Comparison of ENCODE assay signal across 8 cellular contexts in the genomic region with DNA sequence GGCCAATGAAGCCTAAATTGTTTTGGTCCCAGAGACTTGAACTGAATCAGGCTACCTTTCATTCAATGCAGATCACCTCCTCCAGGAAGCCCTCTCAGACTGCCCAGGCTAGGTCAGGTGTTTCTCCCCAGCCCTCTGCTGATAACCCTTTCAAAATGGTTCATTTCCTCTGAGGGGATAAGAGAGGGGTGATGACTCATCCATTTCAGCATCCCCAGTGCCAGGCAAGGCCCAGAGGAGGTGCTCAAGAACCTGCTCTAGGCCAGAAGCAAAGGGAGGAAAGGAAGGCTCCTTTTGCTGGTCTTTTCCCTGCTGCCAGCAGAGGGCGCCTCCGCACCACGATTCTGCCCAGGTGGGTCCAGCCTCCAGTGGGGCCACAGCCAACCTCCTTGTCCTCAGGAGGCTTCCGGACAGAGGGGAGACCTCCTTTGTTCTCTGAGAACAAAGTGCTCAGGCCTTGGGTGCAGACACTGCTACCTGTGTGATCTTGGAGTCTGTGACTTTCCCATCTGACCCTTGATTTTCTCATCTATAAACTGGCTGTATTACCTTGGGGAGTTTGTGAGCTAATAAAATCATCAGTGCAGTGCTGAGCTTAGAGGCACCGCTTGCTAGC. TPM values are rescaled to one million over a fixed set of nuclear protein-coding genes. Genes with fewer than 3 reads are reported as not detected.
DNase-seq lines count a peak whose midpoint lies in the region; ATAC-seq and TF ChIP-seq lines count a peak whose summit lies in the region.

No MANE protein-coding gene starts in this region.

- POLR2A ChIA-PET in CD4-positive, alpha-beta memory T cell (lab: Charles Lee; ENCODE audit: partially characterized antibody) = interaction anchor here (0.6 kb wide), 1 partner anchor 476 kb away, joined by 3 read pairs; no protein-coding TSS in a partner anchor
- POLR2A ChIA-PET in PC-9 (lab: Charles Lee; ENCODE audit: unreplicated experiment) = no interaction called here

- no peak overlapping the region for H3K27ac Mint-ChIP-seq in CD4-positive, alpha-beta memory T cell
- H3K27ac Mint-ChIP-seq in activated T-cell treated with anti-CD3 and anti-CD28 coated beads, Interleukin-2, amount 50 U/mL, for 24 hours = no peak overlapping the region
- peak overlapping the region; percentile 38 for H3K27ac Mint-ChIP-seq in neural progenitor cell

- H3K36me3 ChIP-seq in CD4-positive, alpha-beta memory T cell (ENCODE audit: insufficient read depth, low read length) = no peaks in the 10 kb centered on the region
- H3K36me3 ChIP-seq in PC-9 (ENCODE audit: low read depth) = no peaks in the 10 kb centered on the region
- H3K36me3 ChIP-seq in fibroblast of lung (ENCODE audit: control insufficient read depth, insufficient read depth, low read length) = no peaks in the 10 kb centered on the region
- H3K36me3 ChIP-seq in neural progenitor cell = no peaks in the 10 kb centered on the region

- no peaks in the 10 kb centered on the region for H3K4me1 ChIP-seq in CD4-positive, alpha-beta memory T cell (ENCODE audit: insufficient read depth, low read length)
- peaks cover 7% of the 10 kb centered on the region; the same call in 1 of the 2 replicates for H3K4me1 ChIP-seq in PC-9 (replicated peaks; ENCODE audit: insufficient read depth)
- H3K4me1 ChIP-seq in fibroblast of lung (ENCODE audit: control insufficient read depth, extremely low read depth, insufficient read depth, low read length) = no peaks in the 10 kb centered on the region
- no peaks in the 10 kb centered on the region for H3K4me1 ChIP-seq in neural progenitor cell

- H3K4me1 Mint-ChIP-seq in CD4-positive, alpha-beta memory T cell = peaks cover 0 to 3% (median 0%) of the 10 kb centered on the region in 4 donors
- H3K4me1 Mint-ChIP-seq in activated T-cell treated with anti-CD3 and anti-CD28 coated beads, Interleukin-2, amount 50 U/mL, for 24 hours (ENCODE audit: low read depth) = no peaks in the 10 kb centered on the region
- peaks cover under 1% of the 10 kb centered on the region for H3K4me1 Mint-ChIP-seq in neural progenitor cell

- H3K9ac ChIP-seq in fibroblast of lung (ENCODE audit: insufficient read depth, low read length) = no peak overlapping the region
- H3K9ac ChIP-seq in neural progenitor cell = no peak overlapping the region

- H3K4me2 ChIP-seq in PC-9 = no peak overlapping the region
- no peak overlapping the region for H3K4me2 ChIP-seq in fibroblast of lung (ENCODE audit: extremely low read depth, insufficient read depth, low read length)
- H3K4me2 ChIP-seq in neural progenitor cell = no peak overlapping the region

- no TSS peak for BruUV-seq in PC-9 (replicated peaks; lab: Mats Ljungman, UMichigan)

- H3K9me3 ChIP-seq in CD4-positive, alpha-beta memory T cell (ENCODE audit: control insufficient read depth in 1 of 2, low read length in 2 of 2) = no peaks in the 10 kb centered on the region
- H3K9me3 ChIP-seq in PC-9 (ENCODE audit: insufficient read depth, low read depth) = no peaks in the 10 kb centered on the region
- no peaks in the 10 kb centered on the region for H3K9me3 ChIP-seq in fibroblast of lung (ENCODE audit: control insufficient read depth, insufficient read depth, low read depth, low read length)
- H3K9me3 ChIP-seq in neural progenitor cell (ENCODE audit: low read depth) = no peaks in the 10 kb centered on the region

- intact Hi-C loops in CD4-positive, alpha-beta memory T cell (cut with micrococcal nuclease) = loop anchor here (5.0 kb wide), 1 partner anchor 72 kb away; no protein-coding TSS in a partner anchor
- intact Hi-C loops in PC-9 (cut with micrococcal nuclease; ENCODE audit: unreplicated experiment) = loop anchor here (2.0 to 10.0 kb wide), 3 partner anchors 52 to 1091 kb away; no protein-coding TSS in a partner anchor

- H3K27me3 Mint-ChIP-seq in CD4-positive, alpha-beta memory T cell = peaks cover 3 to 12% of the 10 kb centered on the region in 2 donors
- H3K27me3 Mint-ChIP-seq in activated T-cell treated with anti-CD3 and anti-CD28 coated beads, Interleukin-2, amount 50 U/mL, for 24 hours = peaks cover 7% of the 10 kb centered on the region
- peaks cover 8% of the 10 kb centered on the region for H3K27me3 Mint-ChIP-seq in neural progenitor cell (ENCODE audit: insufficient read depth, low read depth)

- peaks cover 0 to 8% (median 0%) of the 10 kb centered on the region in 8 donors for H3K9me3 Mint-ChIP-seq in CD4-positive, alpha-beta memory T cell
- H3K9me3 Mint-ChIP-seq in activated T-cell treated with anti-CD3 and anti-CD28 coated beads, Interleukin-2, amount 50 U/mL, for 24 hours = no peaks in the 10 kb centered on the region
- peaks cover 6% of the 10 kb centered on the region for H3K9me3 Mint-ChIP-seq in neural progenitor cell

- H3K27me3 ChIP-seq in CD4-positive, alpha-beta memory T cell (ENCODE audit: insufficient read depth, low read length) = no peaks in the 10 kb centered on the region
- no peaks in the 10 kb centered on the region for H3K27me3 ChIP-seq in PC-9 (ENCODE audit: insufficient read depth, low read depth)
- peaks cover 3% of the 10 kb centered on the region for H3K27me3 ChIP-seq in fibroblast of lung (ENCODE audit: control insufficient read depth, insufficient read depth, low read length)
- H3K27me3 ChIP-seq in neural progenitor cell = no peaks in the 10 kb centered on the region

- no peaks in the 10 kb centered on the region for H4K20me1 ChIP-seq in PC-9 (ENCODE audit: insufficient read depth)
- H4K20me1 ChIP-seq in fibroblast of lung (ENCODE audit: control insufficient read depth, extremely low read depth, insufficient read depth, low read length) = no peaks in the 10 kb centered on the region
- H4K20me1 ChIP-seq in neural progenitor cell (ENCODE audit: low read depth) = no peaks in the 10 kb centered on the region

- ATAC-seq in HG03354 (IDR thresholded peaks at IDR 0.05; ENCODE audit: poor library complexity, severe bottlenecking, unreplicated experiment) (peak; percentile 59), HG03520 (IDR thresholded peaks at IDR 0.05; ENCODE audit: unreplicated experiment) (no peak)

- H3K36me3 Mint-ChIP-seq in CD4-positive, alpha-beta memory T cell = no peaks in the 10 kb centered on the region
- no peaks in the 10 kb centered on the region for H3K36me3 Mint-ChIP-seq in activated T-cell treated with anti-CD3 and anti-CD28 coated beads, Interleukin-2, amount 50 U/mL, for 24 hours (ENCODE audit: low read depth)
- H3K36me3 Mint-ChIP-seq in neural progenitor cell = no peaks in the 10 kb centered on the region

- CTCF ChIA-PET in CD4-positive, alpha-beta memory T cell (lab: Charles Lee; ENCODE audit: partially characterized antibody) = interaction anchor here (0.9 to 1.3 kb wide), 5 partner anchors 10 to 1081 kb away, joined by 3 to 7 read pairs (median 4); no protein-coding TSS in a partner anchor
- CTCF ChIA-PET in PC-9 (lab: Charles Lee) = interaction anchor here (0.9 to 1.0 kb wide), 3 partner anchors 23 to 113 kb away, joined by 3 to 7 read pairs (median 6); no protein-coding TSS in a partner anchor

- H3K9me2 ChIP-seq in PC-9 (ENCODE audit: insufficient read depth) = no peaks in the 10 kb centered on the region

- DNase-seq in CD4-positive, alpha-beta memory T cell = peak; percentile 32 to 53 (median 37)
- DNase-seq in PC-9 (peak; percentile 76 to 77), fibroblast of lung (ENCODE audit: low read depth in 2 of 2) (peak; percentile 60 to 62), neural progenitor cell (ENCODE audit: low spot score) (peak; percentile 70), stromal cell of bone marrow (ENCODE audit: low read depth) (peak; percentile 36)
- peak; percentile 75 for DNase-seq in activated T-cell treated with anti-CD3 and anti-CD28 coated beads, Interleukin-2, amount 50 U/mL, for 24 hours

- H3K79me2 ChIP-seq in PC-9 (ENCODE audit: low read depth) = no peaks in the 10 kb centered on the region
- no peaks in the 10 kb centered on the region for H3K79me2 ChIP-seq in fibroblast of lung (ENCODE audit: control insufficient read depth, insufficient read depth, low read length)
- H3K79me2 ChIP-seq in neural progenitor cell (ENCODE audit: low read depth) = no peaks in the 10 kb centered on the region

- no peak overlapping the region for H3K4me3 Mint-ChIP-seq in CD4-positive, alpha-beta memory T cell
- H3K4me3 Mint-ChIP-seq in activated T-cell treated with anti-CD3 and anti-CD28 coated beads, Interleukin-2, amount 50 U/mL, for 24 hours = no peak overlapping the region
- no peak overlapping the region for H3K4me3 Mint-ChIP-seq in neural progenitor cell

- no peak overlapping the region for H2AFZ ChIP-seq in PC-9
- no peak overlapping the region for H2AFZ ChIP-seq in fibroblast of lung (ENCODE audit: low read length)
- no peak overlapping the region for H2AFZ ChIP-seq in neural progenitor cell (replicated peaks)

- TF ChIP-seq CTCF in PC-9 (conservative IDR thresholded peaks at IDR 0.05) (peak; percentile 89), fibroblast of lung (conservative IDR thresholded peaks at IDR 0.05 in 1 of 2, IDR thresholded peaks at IDR 0.05 in 1 of 2; ENCODE audit: low read depth in 1 of 2, low read length in 2 of 2) (peak; percentile 95 to 97), neural progenitor cell (IDR thresholded peaks at IDR 0.05) (peak; percentile 89)

- peaks cover 5% of the 10 kb centered on the region; the same call in 1 of the 2 replicates for H3F3A ChIP-seq in PC-9 (ENCODE audit: insufficient read depth, low read depth)
- H3F3A ChIP-seq in neural progenitor cell (ENCODE audit: low read depth) = no peaks in the 10 kb centered on the region

- H3K4me3 ChIP-seq in CD4-positive, alpha-beta memory T cell (ENCODE audit: low read length in 2 of 2) = no peak overlapping the region
- H3K4me3 ChIP-seq in PC-9 (no peak overlapping the region), fibroblast of lung (replicated peaks in 1 of 4; ENCODE audit: control extremely low read depth in 1 of 4, insufficient read depth in 1 of 4, low read depth in 3 of 4, low read length in 4 of 4) (no peak overlapping the region), neural progenitor cell (no peak overlapping the region)

- no peak overlapping the region for H3K27ac ChIP-seq in CD4-positive, alpha-beta memory T cell (ENCODE audit: low read depth, low read length)
- H3K27ac ChIP-seq in PC-9 (no peak overlapping the region), fibroblast of lung (ENCODE audit: insufficient read depth, low read length) (no peak overlapping the region), neural progenitor cell (no peak overlapping the region)

RNA-seq across cellular contexts. Expression of gene ARHGEF10L, which starts 45.3 kb away (rescaled TPM):
- total RNA-seq in CD4-positive, alpha-beta memory T cell = under 1 TPM; 0.47 to 0.78 TPM
- not detected for polyA plus RNA-seq in CD4-positive, alpha-beta memory T cell
- total RNA-seq in PC-9 (2021) (21.6 and 25.4 TPM in 2 replicates), fibroblast of lung (13.1 and 24.3 TPM in 2 replicates), neural progenitor cell (ENCODE audit: low replicate concordance) (20.3 and 29.4 TPM in 2 replicates)
- polyA plus RNA-seq in fibroblast of lung = 7.5 and 11.2 TPM in 2 replicates
- 10.9 and 16.2 TPM in 2 replicates for polyA plus RNA-seq in fibroblast of lung (2012)
- 24.9 and 51.1 TPM in 2 replicates for polyA minus RNA-seq in fibroblast of lung (ENCODE audit: low replicate concordance)

RNA-seq across cellular contexts. Expression of gene RCC2, which starts 54.7 kb away (rescaled TPM):
- total RNA-seq in CD4-positive, alpha-beta memory T cell = 10 to 100 TPM; 38.5 to 41.2 TPM
- 10 to 100 TPM in 1 of 2 donors, 1 to 10 TPM in 1; 6.7 to 18.3 TPM for polyA plus RNA-seq in CD4-positive, alpha-beta memory T cell
- total RNA-seq in PC-9 (2021) (158 and 170 TPM in 2 replicates), fibroblast of lung (21.5 and 22.9 TPM in 2 replicates), neural progenitor cell (ENCODE audit: low replicate concordance) (126 and 165 TPM in 2 replicates)
- 23.6 and 35.6 TPM in 2 replicates for polyA plus RNA-seq in fibroblast of lung
- polyA plus RNA-seq in fibroblast of lung (2012) = 21.3 and 31.8 TPM in 2 replicates
- polyA minus RNA-seq in fibroblast of lung (ENCODE audit: low replicate concordance) = 38.8 and 50.6 TPM in 2 replicates
